In the genomic region with DNA sequence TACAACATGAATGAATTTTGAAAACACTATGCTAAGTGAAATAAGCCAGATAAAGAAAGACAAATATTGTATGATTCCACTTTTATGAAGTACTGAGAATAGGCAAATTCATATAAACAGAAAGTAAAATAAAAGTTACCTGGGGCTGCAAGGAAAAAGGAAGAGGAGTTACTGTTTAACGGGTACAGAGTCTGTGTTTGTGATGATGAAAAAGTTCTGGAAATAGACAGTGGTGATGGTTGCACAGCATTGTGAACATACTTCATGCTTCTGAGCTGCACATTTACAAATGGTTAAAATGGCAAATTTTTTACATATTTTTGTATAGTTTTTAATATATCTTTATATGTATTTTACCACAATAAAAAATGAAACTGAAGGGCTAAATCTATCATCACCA, we compare ENCODE assay signal across 1 cellular context.
TF ChIP-seq lines count a peak whose summit lies in the region.

No MANE protein-coding gene starts in this region.

TF ChIP-seq in HepG2, 621 proteins besides CTCF, POLR2A, EP300 and RAD21 (continued from another document):
- TF ChIP-seq HNF4A (CRISPR knock-in tag; IDR thresholded peaks at IDR 0.05) = peak; percentile 23; the same call in 1 of the 2 replicates
- TF ChIP-seq ZNF263 (CRISPR knock-in tag; IDR thresholded peaks at IDR 0.05) = no peak
- TF ChIP-seq, protein P1, sequence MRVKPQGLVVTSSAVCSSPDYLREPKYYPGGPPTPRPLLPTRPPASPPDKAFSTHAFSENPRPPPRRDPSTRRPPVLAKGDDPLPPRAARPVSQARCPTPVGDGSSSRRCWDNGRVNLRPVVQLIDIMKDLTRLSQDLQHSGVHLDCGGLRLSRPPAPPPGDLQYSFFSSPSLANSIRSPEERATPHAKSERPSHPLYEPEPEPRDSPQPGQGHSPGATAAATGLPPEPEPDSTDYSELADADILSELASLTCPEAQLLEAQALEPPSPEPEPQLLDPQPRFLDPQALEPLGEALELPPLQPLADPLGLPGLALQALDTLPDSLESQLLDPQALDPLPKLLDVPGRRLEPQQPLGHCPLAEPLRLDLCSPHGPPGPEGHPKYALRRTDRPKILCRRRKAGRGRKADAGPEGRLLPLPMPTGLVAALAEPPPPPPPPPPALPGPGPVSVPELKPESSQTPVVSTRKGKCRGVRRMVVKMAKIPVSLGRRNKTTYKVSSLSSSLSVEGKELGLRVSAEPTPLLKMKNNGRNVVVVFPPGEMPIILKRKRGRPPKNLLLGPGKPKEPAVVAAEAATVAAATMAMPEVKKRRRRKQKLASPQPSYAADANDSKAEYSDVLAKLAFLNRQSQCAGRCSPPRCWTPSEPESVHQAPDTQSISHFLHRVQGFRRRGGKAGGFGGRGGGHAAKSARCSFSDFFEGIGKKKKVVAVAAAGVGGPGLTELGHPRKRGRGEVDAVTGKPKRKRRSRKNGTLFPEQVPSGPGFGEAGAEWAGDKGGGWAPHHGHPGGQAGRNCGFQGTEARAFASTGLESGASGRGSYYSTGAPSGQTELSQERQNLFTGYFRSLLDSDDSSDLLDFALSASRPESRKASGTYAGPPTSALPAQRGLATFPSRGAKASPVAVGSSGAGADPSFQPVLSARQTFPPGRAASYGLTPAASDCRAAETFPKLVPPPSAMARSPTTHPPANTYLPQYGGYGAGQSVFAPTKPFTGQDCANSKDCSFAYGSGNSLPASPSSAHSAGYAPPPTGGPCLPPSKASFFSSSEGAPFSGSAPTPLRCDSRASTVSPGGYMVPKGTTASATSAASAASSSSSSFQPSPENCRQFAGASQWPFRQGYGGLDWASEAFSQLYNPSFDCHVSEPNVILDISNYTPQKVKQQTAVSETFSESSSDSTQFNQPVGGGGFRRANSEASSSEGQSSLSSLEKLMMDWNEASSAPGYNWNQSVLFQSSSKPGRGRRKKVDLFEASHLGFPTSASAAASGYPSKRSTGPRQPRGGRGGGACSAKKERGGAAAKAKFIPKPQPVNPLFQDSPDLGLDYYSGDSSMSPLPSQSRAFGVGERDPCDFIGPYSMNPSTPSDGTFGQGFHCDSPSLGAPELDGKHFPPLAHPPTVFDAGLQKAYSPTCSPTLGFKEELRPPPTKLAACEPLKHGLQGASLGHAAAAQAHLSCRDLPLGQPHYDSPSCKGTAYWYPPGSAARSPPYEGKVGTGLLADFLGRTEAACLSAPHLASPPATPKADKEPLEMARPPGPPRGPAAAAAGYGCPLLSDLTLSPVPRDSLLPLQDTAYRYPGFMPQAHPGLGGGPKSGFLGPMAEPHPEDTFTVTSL (CRISPR knock-in tag; IDR thresholded peaks at IDR 0.05; ENCODE audit: borderline replicate concordance) = peak; percentile 34; the same call in 1 of the 2 replicates
- no peak for TF ChIP-seq ZNF598 (CRISPR knock-in tag; IDR thresholded peaks at IDR 0.05; ENCODE audit: borderline replicate concordance)
- TF ChIP-seq, protein P2, sequence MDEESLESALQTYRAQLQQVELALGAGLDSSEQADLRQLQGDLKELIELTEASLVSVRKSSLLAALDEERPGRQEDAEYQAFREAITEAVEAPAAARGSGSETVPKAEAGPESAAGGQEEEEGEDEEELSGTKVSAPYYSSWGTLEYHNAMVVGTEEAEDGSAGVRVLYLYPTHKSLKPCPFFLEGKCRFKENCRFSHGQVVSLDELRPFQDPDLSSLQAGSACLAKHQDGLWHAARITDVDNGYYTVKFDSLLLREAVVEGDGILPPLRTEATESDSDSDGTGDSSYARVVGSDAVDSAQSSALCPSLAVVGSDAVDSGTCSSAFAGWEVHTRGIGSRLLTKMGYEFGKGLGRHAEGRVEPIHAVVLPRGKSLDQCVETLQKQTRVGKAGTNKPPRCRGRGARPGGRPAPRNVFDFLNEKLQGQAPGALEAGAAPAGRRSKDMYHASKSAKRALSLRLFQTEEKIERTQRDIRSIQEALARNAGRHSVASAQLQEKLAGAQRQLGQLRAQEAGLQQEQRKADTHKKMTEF (CRISPR knock-in tag; IDR thresholded peaks at IDR 0.05) = no peak
- 0 out of 2 replicates have a peak, but pooled peaks have one; percentile 27 for TF ChIP-seq PAXIP1 (CRISPR knock-in tag; conservative IDR thresholded peaks at IDR 0.05)
- no peak for TF ChIP-seq ZNF792 (CRISPR knock-in tag; IDR thresholded peaks at IDR 0.05)
- TF ChIP-seq, protein P3, sequence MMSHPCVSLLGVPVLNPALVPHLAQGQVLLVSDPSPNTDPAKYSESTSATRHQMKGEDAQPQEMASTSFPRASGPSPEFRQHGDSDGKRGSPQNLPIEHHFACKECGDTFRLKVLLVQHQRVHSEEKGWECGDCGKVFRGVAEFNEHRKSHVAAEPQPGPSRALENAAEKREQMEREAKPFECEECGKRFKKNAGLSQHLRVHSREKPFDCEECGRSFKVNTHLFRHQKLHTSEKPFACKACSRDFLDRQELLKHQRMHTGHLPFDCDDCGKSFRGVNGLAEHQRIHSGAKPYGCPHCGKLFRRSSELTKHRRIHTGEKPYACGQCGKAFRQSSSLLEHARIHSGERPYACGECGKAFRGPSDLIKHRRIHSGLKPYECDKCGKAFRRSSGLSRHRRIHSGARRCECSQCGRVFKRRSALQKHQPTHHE (CRISPR knock-in tag; IDR thresholded peaks at IDR 0.05; ENCODE audit: borderline replicate concordance) = no peak
- no peak for TF ChIP-seq NR2F2 (IDR thresholded peaks at IDR 0.05; ENCODE audit: borderline replicate concordance, low read depth)
- no peak for TF ChIP-seq SMAD3 (CRISPR knock-in tag; IDR thresholded peaks at IDR 0.05)
- no peak for TF ChIP-seq ZNF362 (CRISPR knock-in tag; IDR thresholded peaks at IDR 0.05; ENCODE audit: borderline replicate concordance)
- no peak for TF ChIP-seq TAF1 (CRISPR knock-in tag; IDR thresholded peaks at IDR 0.05)
- no peak for TF ChIP-seq ATF7 (IDR thresholded peaks at IDR 0.05)
- TF ChIP-seq ATF7 (CRISPR knock-in tag; IDR thresholded peaks at IDR 0.05) = no peak
- TF ChIP-seq TEAD3 (CRISPR knock-in tag; optimal IDR thresholded peaks at IDR 0.05; ENCODE audit: borderline replicate concordance) = no peak
